In the genomic region with DNA sequence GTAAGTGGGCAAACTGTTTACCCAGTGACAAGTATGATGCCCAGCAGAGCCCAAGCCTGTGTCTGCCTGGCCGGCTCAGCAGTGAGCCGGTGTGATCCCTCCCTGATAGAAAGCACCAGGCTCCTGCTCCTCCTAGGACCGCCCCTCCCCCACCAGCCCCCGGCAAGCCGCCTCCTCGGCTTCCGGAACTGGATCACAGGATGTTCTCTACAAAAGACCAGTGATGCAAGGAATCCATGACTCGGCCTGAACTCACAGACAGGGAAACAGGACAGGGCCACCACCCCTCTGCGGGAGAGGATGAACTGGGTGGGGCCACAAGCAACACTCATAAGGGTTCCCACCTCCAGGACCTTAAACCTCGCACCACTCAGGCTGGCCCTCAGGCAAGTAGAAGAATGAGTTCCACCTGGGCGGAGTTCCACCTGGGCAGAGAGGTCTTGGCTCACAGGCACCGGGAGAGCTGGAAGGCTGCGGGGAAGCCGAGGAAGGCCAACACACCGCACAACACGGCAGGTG, we compare ENCODE assay signal across 8 cellular contexts. TPM values are rescaled to one million over a fixed set of nuclear protein-coding genes. Genes with fewer than 3 reads are reported as not detected.
DNase-seq lines count a peak whose midpoint lies in the region; ATAC-seq, FAIRE-seq and TF ChIP-seq lines count a peak whose summit lies in the region.

No MANE protein-coding gene starts in this region.

- H3K36me3 ChIP-seq in Karpas-422 (ENCODE audit: insufficient read depth, low read length) (no peaks in the 10 kb centered on the region; the same call in 1 of the 2 replicates), iPS-18a (ENCODE audit: control insufficient read depth, low read depth, low read length) (no peaks in the 10 kb centered on the region), thoracic aorta (no peaks in the 10 kb centered on the region)

- POLR2A ChIA-PET in CD4-positive, alpha-beta T cell (lab: Charles Lee) = no interaction called here
- POLR2A ChIA-PET in naive thymus-derived CD8-positive, alpha-beta T cell (lab: Charles Lee) = interaction anchor here (0.7 kb wide), 1 partner anchor 15 kb away, joined by 3 read pairs; no protein-coding TSS in a partner anchor
- POLR2A ChIA-PET in HEK293T (lab: Yijun Ruan, JAX) = no interaction called here

- FAIRE-seq in GM19239 (lab: Jason Lieb, UNC) = no peak

- H2AFZ ChIP-seq in Karpas-422 (ENCODE audit: low read length) = no peak overlapping the region

- no peaks in the 10 kb centered on the region for H3K36me3 Mint-ChIP-seq in CD4-positive, alpha-beta T cell (ENCODE audit: low read depth)
- H3K36me3 Mint-ChIP-seq in naive thymus-derived CD8-positive, alpha-beta T cell = no peaks in the 10 kb centered on the region

- no peak overlapping the region for H3K27ac Mint-ChIP-seq in CD4-positive, alpha-beta T cell
- H3K27ac Mint-ChIP-seq in naive thymus-derived CD8-positive, alpha-beta T cell = no peak overlapping the region

- H3K4me2 ChIP-seq in Karpas-422 (ENCODE audit: low read depth, low read length, poor library complexity, severe bottlenecking) = no peak overlapping the region

- intact Hi-C loops in CD4-positive, alpha-beta T cell (cut with DNase I, micrococcal nuclease) = no loop called here

- CTCF ChIA-PET in CD4-positive, alpha-beta T cell (lab: Charles Lee) = no interaction called here
- CTCF ChIA-PET in HEK293T (lab: Yijun Ruan, JAX) = interaction anchor here (0.8 to 2.8 kb wide), 4 partner anchors 13 to 147 kb away, joined by 3 to 9 read pairs (median 4); no protein-coding TSS in a partner anchor

- DNase-seq in Karpas-422 (peak; percentile 35), astrocyte of the spinal cord (ENCODE audit: low read depth, low spot score) (peak; percentile 85), thoracic aorta (ENCODE audit: low spot score) (no peak), GM19239 (ENCODE audit: insufficient read length, low spot score) (no peak), HEK293T (ENCODE audit: extremely low spot score) (no peak)
- DNase-seq in CD4-positive, alpha-beta T cell = no peak
- no peak for DNase-seq in naive thymus-derived CD8-positive, alpha-beta T cell

- H3K4me3 Mint-ChIP-seq in CD4-positive, alpha-beta T cell = no peak overlapping the region
- no peak overlapping the region for H3K4me3 Mint-ChIP-seq in naive thymus-derived CD8-positive, alpha-beta T cell

- in situ Hi-C loops in astrocyte of the spinal cord (cut with HindIII; ENCODE audit: low sequenced_read_pairs) = no loop called here

- H3K9me2 ChIP-seq in Karpas-422 (replicated peaks; ENCODE audit: insufficient read depth, low read length) = no peaks in the 10 kb centered on the region

- peaks cover 83% of the 10 kb centered on the region for H3K79me2 ChIP-seq in Karpas-422 (ENCODE audit: low read length)

- no peaks in the 10 kb centered on the region for H4K20me1 ChIP-seq in Karpas-422 (ENCODE audit: insufficient read depth, low read depth, low read length)

- H3K27ac ChIP-seq in Karpas-422 (ENCODE audit: low read length) (no peak overlapping the region), iPS-18a (ENCODE audit: low read length) (peak overlapping the region; percentile 87), thoracic aorta (peak overlapping the region; percentile 50 to 65)
- H3K27ac ChIP-seq in CD4-positive, alpha-beta T cell (ENCODE audit: low read depth, low read length) = no peak overlapping the region

- H3K4me3 ChIP-seq in Karpas-422 (ENCODE audit: low read length) (no peak overlapping the region), astrocyte of the spinal cord (ENCODE audit: low read depth, low read length) (peak overlapping the region; percentile 45), iPS-18a (ENCODE audit: low read length) (peak overlapping the region; percentile 30), thoracic aorta (peak overlapping the region; percentile 32)

- H3K9ac ChIP-seq in Karpas-422 (ENCODE audit: low read length) (no peak overlapping the region), iPS-18a (ENCODE audit: low read length) (peak overlapping the region; percentile 36)

- H3K9me3 ChIP-seq in Karpas-422 (ENCODE audit: low read length) (no peaks in the 10 kb centered on the region; the same call in 1 of the 2 replicates), iPS-18a (ENCODE audit: control insufficient read depth, low read depth, low read length) (no peaks in the 10 kb centered on the region), thoracic aorta (no peaks in the 10 kb centered on the region)
- no peaks in the 10 kb centered on the region for H3K9me3 ChIP-seq in CD4-positive, alpha-beta T cell (ENCODE audit: control insufficient read depth, low read length)

- H3K27me3 Mint-ChIP-seq in CD4-positive, alpha-beta T cell = no peaks in the 10 kb centered on the region
- H3K27me3 Mint-ChIP-seq in naive thymus-derived CD8-positive, alpha-beta T cell = no peaks in the 10 kb centered on the region

- no peaks in the 10 kb centered on the region for H3K4me1 Mint-ChIP-seq in CD4-positive, alpha-beta T cell (ENCODE audit: low read depth)
- peaks cover 0 to 2% (median 0%) of the 10 kb centered on the region in 4 donors for H3K4me1 Mint-ChIP-seq in naive thymus-derived CD8-positive, alpha-beta T cell

- no peaks in the 10 kb centered on the region for H3K9me3 Mint-ChIP-seq in CD4-positive, alpha-beta T cell
- H3K9me3 Mint-ChIP-seq in naive thymus-derived CD8-positive, alpha-beta T cell = no peaks in the 10 kb centered on the region

- H3K27me3 ChIP-seq in Karpas-422 (ENCODE audit: low read length) (no peaks in the 10 kb centered on the region), iPS-18a (ENCODE audit: control insufficient read depth, insufficient read depth, low read length) (no peaks in the 10 kb centered on the region), thoracic aorta (replicated peaks; ENCODE audit: insufficient read depth) (no peaks in the 10 kb centered on the region)
- H3K27me3 ChIP-seq in CD4-positive, alpha-beta T cell (ENCODE audit: control insufficient read depth, insufficient read depth, low read length) = no peaks in the 10 kb centered on the region

- TF ChIP-seq CTCF in astrocyte of the spinal cord (IDR thresholded peaks at IDR 0.05; ENCODE audit: low read depth, low read length) = no peak
- no peak for TF ChIP-seq CTCF in thoracic aorta (IDR thresholded peaks at IDR 0.05)
- no peak for TF ChIP-seq CTCF in CD4-positive, alpha-beta T cell (IDR thresholded peaks at IDR 0.05)

- H3K4me1 ChIP-seq in Karpas-422 (ENCODE audit: low read length) (no peaks in the 10 kb centered on the region), iPS-18a (ENCODE audit: control insufficient read depth, low read depth, low read length) (peaks cover 21% of the 10 kb centered on the region), thoracic aorta (ENCODE audit: control insufficient read depth in 1 of 2, low read depth in 2 of 2) (peaks cover 9 to 19% of the 10 kb centered on the region in 2 donors)

- ATAC-seq in thoracic aorta (ENCODE audit: insufficient number of reproducible peaks, low FRiP score, low read depth) = no peak
- no peak for ATAC-seq in CD4-positive, alpha-beta T cell (ENCODE audit: poor library complexity)
- no peak for ATAC-seq in naive thymus-derived CD8-positive, alpha-beta T cell

TF ChIP-seq in HEK293T, 16 proteins besides CTCF, POLR2A, EP300 and RAD21:
- TF ChIP-seq SP1 (IDR thresholded peaks at IDR 0.05) (no peak), NFRKB (IDR thresholded peaks at IDR 0.05) (no peak), BHLHE40 (IDR thresholded peaks at IDR 0.05; ENCODE audit: borderline replicate concordance) (no peak), HDGF (IDR thresholded peaks at IDR 0.05; ENCODE audit: borderline replicate concordance) (no peak), FOXA1 (IDR thresholded peaks at IDR 0.05) (no peak), TARDBP (IDR thresholded peaks at IDR 0.05) (no peak), FOXK2 (IDR thresholded peaks at IDR 0.05) (no peak), FOXM1 (IDR thresholded peaks at IDR 0.05; ENCODE audit: borderline replicate concordance) (no peak), SUZ12 (IDR thresholded peaks at IDR 0.05) (no peak), PKNOX1 (IDR thresholded peaks at IDR 0.05) (no peak), ZNF384 (IDR thresholded peaks at IDR 0.05) (no peak), ARNT (IDR thresholded peaks at IDR 0.05) (no peak), LEF1 (IDR thresholded peaks at IDR 0.05; ENCODE audit: borderline replicate concordance) (no peak)

RNA-seq across cellular contexts. Expression of gene ACOT7, which starts 7.8 kb away (rescaled TPM):
- total RNA-seq in Karpas-422 (2014; rRNA removed; shearing (Covaris generic); ENCODE audit: low replicate concordance) = 11.8 and 25.9 TPM in 2 replicates
- 10 to 100 TPM; 23.7 to 33.0 TPM for total RNA-seq in thoracic aorta
- 1 to 10 TPM; 5.3 to 5.4 TPM for total RNA-seq in CD4-positive, alpha-beta T cell
- 1 to 10 TPM; 4.3 to 4.9 TPM for total RNA-seq in naive thymus-derived CD8-positive, alpha-beta T cell
- polyA plus RNA-seq in naive thymus-derived CD8-positive, alpha-beta T cell = 1 to 10 TPM; 5.6 to 9.4 (median 7.8) TPM

RNA-seq across cellular contexts. Expression of gene HES2, which starts 34.0 kb away (rescaled TPM):
- total RNA-seq in Karpas-422 (2014; rRNA removed; shearing (Covaris generic); ENCODE audit: low replicate concordance) = not detected in 2 replicates
- total RNA-seq in thoracic aorta = not detected
- total RNA-seq in CD4-positive, alpha-beta T cell = not detected
- total RNA-seq in naive thymus-derived CD8-positive, alpha-beta T cell = not detected
- polyA plus RNA-seq in naive thymus-derived CD8-positive, alpha-beta T cell = not detected

RNA-seq across cellular contexts. Expression of gene ESPN, which starts 38.8 kb away (rescaled TPM):
- total RNA-seq in Karpas-422 (2014; rRNA removed; shearing (Covaris generic); ENCODE audit: low replicate concordance) = not detected in 2 replicates
- total RNA-seq in thoracic aorta = not detected
- 1 to 10 TPM; 2.0 to 3.9 TPM for total RNA-seq in CD4-positive, alpha-beta T cell
- total RNA-seq in naive thymus-derived CD8-positive, alpha-beta T cell = 1 to 10 TPM; 2.3 to 2.4 TPM
- under 1 TPM; 0.12 to 0.81 (median 0.15) TPM for polyA plus RNA-seq in naive thymus-derived CD8-positive, alpha-beta T cell

Comparison
In these comparisons a context has a peak if more than half of its experiments do, and no peak if none do; other contexts are left out.
1. DNase-seq: peak in Karpas-422 (single experiment) and astrocyte of the spinal cord (single experiment); none in thoracic aorta (single experiment), GM19239 (single experiment), CD4-positive, alpha-beta T cell (0 of 10), naive thymus-derived CD8-positive, alpha-beta T cell (0 of 10) and HEK293T (single experiment).
2. H3K27ac ChIP-seq: peak in iPS-18a (single experiment) and thoracic aorta (2 of 2); none in Karpas-422 (single experiment) and CD4-positive, alpha-beta T cell (single experiment).